In genomic region chr11:6681505-6681904, GRCh38 we compare ENCODE assay signal across 1 cellular context.
TF ChIP-seq lines count a peak whose summit lies in the region.

No MANE protein-coding gene starts in this region.

TF ChIP-seq in WTC11, 78 proteins besides CTCF, POLR2A, EP300 and RAD21 (continued from another document):
- no peak for TF ChIP-seq ARID4B (CRISPR knock-in tag; IDR thresholded peaks at IDR 0.05; ENCODE audit: borderline replicate concordance)
- no peak for TF ChIP-seq ZNF232 (CRISPR knock-in tag; IDR thresholded peaks at IDR 0.05)
